In genomic region chr15:73052679-73053397, GRCh38 we compare ENCODE assay signal across 8 cellular contexts. TPM values are rescaled to one million over a fixed set of nuclear protein-coding genes. Genes with fewer than 3 reads are reported as not detected.
DNase-seq lines count a peak whose midpoint lies in the region; ATAC-seq and TF ChIP-seq lines count a peak whose summit lies in the region.

No MANE protein-coding gene starts in this region.

- H3K4me1 ChIP-seq in ES-I3 (ENCODE audit: insufficient read depth, low read length) (no peaks in the 10 kb centered on the region), endodermal cell (ENCODE audit: control insufficient read depth, insufficient read depth, low read length) (peaks cover 16% of the 10 kb centered on the region)

- H3K36me3 Mint-ChIP-seq in endodermal cell (ENCODE audit: low read depth) (no peaks in the 10 kb centered on the region), memory B cell (no peaks in the 10 kb centered on the region)
- no peaks in the 10 kb centered on the region for H3K36me3 Mint-ChIP-seq in stimulated activated effector memory CD8-positive, alpha-beta T cell treated with anti-CD3 and anti-CD28 coated beads, Interleukin-12 subunit alpha, Interleukin-12 subunit beta, amount 100 ng/mL, for 72 hours

- H3K9ac ChIP-seq in ES-I3 (ENCODE audit: low read depth, low read length) = peak overlapping the region; percentile 94
- H3K9ac ChIP-seq in endodermal cell (ENCODE audit: extremely low read depth, low read length, poor library complexity, severe bottlenecking) = peak overlapping the region; percentile 62

- peaks cover 6% of the 10 kb centered on the region for H3K9me3 Mint-ChIP-seq in endodermal cell
- no peaks in the 10 kb centered on the region for H3K9me3 Mint-ChIP-seq in memory B cell
- H3K9me3 Mint-ChIP-seq in stimulated activated effector memory CD8-positive, alpha-beta T cell treated with anti-CD3 and anti-CD28 coated beads, Interleukin-12 subunit alpha, Interleukin-12 subunit beta, amount 100 ng/mL, for 72 hours = no peaks in the 10 kb centered on the region

- peak overlapping the region; percentile 75 for H3K27ac ChIP-seq in endodermal cell (ENCODE audit: low read depth, low read length)

- TF ChIP-seq CTCF in endodermal cell (conservative IDR thresholded peaks at IDR 0.05) = peak; percentile 54

- H3K27me3 ChIP-seq in endodermal cell (ENCODE audit: control insufficient read depth, insufficient read depth, low read length, poor library complexity, severe bottlenecking) = no peaks in the 10 kb centered on the region

- H3K9me3 ChIP-seq in ES-I3 (ENCODE audit: control insufficient read depth, insufficient read depth, low read length) (no peaks in the 10 kb centered on the region), endodermal cell (ENCODE audit: control insufficient read depth, low read length) (no peaks in the 10 kb centered on the region)

- H3K27ac Mint-ChIP-seq in endodermal cell = peak overlapping the region; percentile 92
- H3K27ac Mint-ChIP-seq in memory B cell = peak overlapping the region; percentile 11
- peak overlapping the region; percentile 78 for H3K27ac Mint-ChIP-seq in stimulated activated effector memory CD8-positive, alpha-beta T cell treated with anti-CD3 and anti-CD28 coated beads, Interleukin-12 subunit alpha, Interleukin-12 subunit beta, amount 100 ng/mL, for 72 hours

- H3K27me3 Mint-ChIP-seq in endodermal cell (ENCODE audit: insufficient read depth) = no peaks in the 10 kb centered on the region
- H3K27me3 Mint-ChIP-seq in memory B cell = peaks cover under 1% of the 10 kb centered on the region

- peaks cover 20% of the 10 kb centered on the region for H3K4me1 Mint-ChIP-seq in endodermal cell
- peaks cover 7% of the 10 kb centered on the region for H3K4me1 Mint-ChIP-seq in memory B cell
- peaks cover 7% of the 10 kb centered on the region for H3K4me1 Mint-ChIP-seq in stimulated activated effector memory CD8-positive, alpha-beta T cell treated with anti-CD3 and anti-CD28 coated beads, Interleukin-12 subunit alpha, Interleukin-12 subunit beta, amount 100 ng/mL, for 72 hours

- H3K4me3 ChIP-seq in endodermal cell (ENCODE audit: low read length) = peak overlapping the region; percentile 87

- 0% methylated on average over 6 to 58 of the region's 59 CpGs for WGBS in endodermal cell (ENCODE audit: insufficient coverage in 1 of 2, insufficient read length in 1 of 2), 2 experiments

- peak; percentile 52 for DNase-seq in NCI-H345 (lab: John Stamatoyannopoulos, UW)
- DNase-seq in activated CD4-positive, alpha-beta T cell treated with anti-CD3 and anti-CD28 coated beads, Interleukin-2, amount 50 U/mL, for 48 hours = peak; percentile 6 to 27
- DNase-seq in endodermal cell = peak; percentile 82
- peak; percentile 24 to 31 for DNase-seq in memory B cell (ENCODE audit: low spot score in 2 of 2)
- peak; percentile 8 to 59 for DNase-seq in stimulated activated effector memory CD8-positive, alpha-beta T cell treated with anti-CD3 and anti-CD28 coated beads, Interleukin-12 subunit alpha, Interleukin-12 subunit beta, amount 100 ng/mL, for 72 hours (ENCODE audit: low spot score in 2 of 2)
- DNase-seq in NK-92 treated with Interleukin-12 subunit alpha and Interleukin-12 subunit beta, amount 100 ng/mL, for 24 hours (lab: John Stamatoyannopoulos, UW) = no peak

- ATAC-seq in HG02678 (IDR thresholded peaks at IDR 0.05; ENCODE audit: unreplicated experiment) = peak; percentile 38
- peak; percentile 46 for ATAC-seq in memory B cell (ENCODE audit: low read depth)
- peak; percentile 71 for ATAC-seq in stimulated activated effector memory CD8-positive, alpha-beta T cell treated with anti-CD3 and anti-CD28 coated beads, Interleukin-12 subunit alpha, Interleukin-12 subunit beta, amount 100 ng/mL, for 72 hours

- no peak overlapping the region for H3K4me3 Mint-ChIP-seq in endodermal cell
- H3K4me3 Mint-ChIP-seq in memory B cell = peak overlapping the region; percentile 84
- peak overlapping the region; percentile 78 for H3K4me3 Mint-ChIP-seq in stimulated activated effector memory CD8-positive, alpha-beta T cell treated with anti-CD3 and anti-CD28 coated beads, Interleukin-12 subunit alpha, Interleukin-12 subunit beta, amount 100 ng/mL, for 72 hours

- no peaks in the 10 kb centered on the region for H3K36me3 ChIP-seq in ES-I3 (ENCODE audit: insufficient read depth, low read length)
- no peaks in the 10 kb centered on the region for H3K36me3 ChIP-seq in endodermal cell (ENCODE audit: control insufficient read depth, insufficient read depth, low read length)

RNA-seq across cellular contexts. Expression of gene NEO1, which starts 0.6 kb away (rescaled TPM):
- 100 to 1,000 TPM; 132 TPM for total RNA-seq in endodermal cell
- polyA plus RNA-seq in endodermal cell (2013, experiment 1 of 2) = 80.4 TPM
- 75.6 TPM for polyA plus RNA-seq in endodermal cell (2013, experiment 2 of 2)

Comparison
In these comparisons a context has a peak if more than half of its experiments do, and no peak if none do; other contexts are left out.
1. H3K27ac Mint-ChIP-seq: peak in every context shown above with its lines; median percentile 92 in endodermal cell; 78 in stimulated activated effector memory CD8-positive, alpha-beta T cell treated with anti-CD3 and anti-CD28 coated beads, Interleukin-12 subunit alpha, Interleukin-12 subunit beta, amount 100 ng/mL, for 72 hours; 11 in memory B cell.